In genomic region chr12:71626098-71626497, GRCh38 we compare ENCODE assay signal across 10 cellular contexts. TPM values are rescaled to one million over a fixed set of nuclear protein-coding genes. Genes with fewer than 3 reads are reported as not detected.
A peak's percentile ranks its signal among the peaks of the same experiment; 100 is the strongest.
DNase-seq lines count a peak whose midpoint lies in the region; ATAC-seq, FAIRE-seq and TF ChIP-seq lines count a peak whose summit lies in the region.
"Had no signal": no experiment of that assay in that cellular context is flagged by ENCODE, and none has a peak within 500 bp of the region (broad histone marks: within the 10 kb centered on the region; RNA-seq: fewer than 3 reads in every experiment).

No MANE protein-coding gene starts in this region.

- H3K27me3 ChIP-seq in CD8-positive, alpha-beta T cell (ENCODE audit: insufficient read depth, low read length): no peaks in the 10 kb centered on the region
- H3K27me3 ChIP-seq in HL-60 (ENCODE audit: insufficient read depth, poor library complexity, severe bottlenecking): no peaks in the 10 kb centered on the region

- H3K4me1 Mint-ChIP-seq in CD8-positive, alpha-beta T cell (ENCODE audit: low read depth): peaks cover 26% of the 10 kb centered on the region
- H3K4me1 Mint-ChIP-seq in central memory CD8-positive, alpha-beta T cell: peaks cover 15% of the 10 kb centered on the region

- no peak for ATAC-seq in CD8-positive, alpha-beta T cell
- ATAC-seq in central memory CD8-positive, alpha-beta T cell (replicated peaks; ENCODE audit: extremely low read depth, poor library complexity, severe bottlenecking): no peak
- ATAC-seq in GM21619 (IDR thresholded peaks at IDR 0.05; ENCODE audit: unreplicated experiment): no peak
- no peak for ATAC-seq in GM19324 (IDR thresholded peaks at IDR 0.05; ENCODE audit: low FRiP score, unreplicated experiment)

- H3K9me3 ChIP-seq in CD8-positive, alpha-beta T cell (ENCODE audit: low read length): no peaks in the 10 kb centered on the region

- WGBS in lower leg skin, 2 donors: 41 to 45% methylated on average over 5 of the region's 5 CpGs

- H3K36me3 ChIP-seq in CD8-positive, alpha-beta T cell (ENCODE audit: insufficient read depth, low read length): peaks cover 81% of the 10 kb centered on the region

- POLR2A ChIA-PET in CD8-positive, alpha-beta T cell (lab: Charles Lee): no interaction called here

- H3K36me3 Mint-ChIP-seq in CD8-positive, alpha-beta T cell: peaks cover 82% of the 10 kb centered on the region
- H3K36me3 Mint-ChIP-seq in central memory CD8-positive, alpha-beta T cell (ENCODE audit: insufficient read depth): peaks cover 75% of the 10 kb centered on the region

- CTCF ChIA-PET in CD8-positive, alpha-beta T cell (lab: Charles Lee): interaction anchor here (1.0 kb wide), 1 partner anchor 11 kb away, joined by 3 read pairs; no protein-coding TSS in a partner anchor

- no peak overlapping the region for H3K27ac ChIP-seq in CD8-positive, alpha-beta T cell (ENCODE audit: low read depth, low read length)
- no peak overlapping the region for H3K27ac ChIP-seq in HL-60 (replicated peaks)

- TF ChIP-seq CTCF in CD8-positive, alpha-beta T cell (IDR thresholded peaks at IDR 0.05): no peak
- TF ChIP-seq CTCF in HL-60 (IDR thresholded peaks at IDR 0.05; ENCODE audit: insufficient read depth, low read length): no peak
- no peak for TF ChIP-seq CTCF in lower leg skin (IDR thresholded peaks at IDR 0.05)

- peak overlapping the region; percentile 8 for H3K27ac Mint-ChIP-seq in CD8-positive, alpha-beta T cell
- H3K27ac Mint-ChIP-seq in central memory CD8-positive, alpha-beta T cell (ENCODE audit: low read depth): peak overlapping the region; percentile 56

- intact Hi-C loops in CD8-positive, alpha-beta T cell (cut with DNase I, micrococcal nuclease): loop anchor here in 1 of 2 experiments (1.0 to 2.0 kb wide), 2 partner anchors 9 to 15 kb away; no protein-coding TSS in a partner anchor
- intact Hi-C loops in lower leg skin (cut with DNase I; ENCODE audit: low total_unique reads): no loop called here

- peak; percentile 83 for FAIRE-seq in GM19239 (lab: Jason Lieb, UNC)

- no peaks in the 10 kb centered on the region for H3K27me3 Mint-ChIP-seq in CD8-positive, alpha-beta T cell (ENCODE audit: low read depth)
- no peaks in the 10 kb centered on the region for H3K27me3 Mint-ChIP-seq in central memory CD8-positive, alpha-beta T cell

- no peak overlapping the region for H3K4me3 ChIP-seq in CD8-positive, alpha-beta T cell (ENCODE audit: low read depth, low read length)
- H3K4me3 ChIP-seq in HL-60 (replicated peaks; ENCODE audit: insufficient read depth, low read length) (no peak overlapping the region), lower leg skin (ENCODE audit: low read depth, poor library complexity, severe bottlenecking) (no peak overlapping the region)

- no peak for TF ChIP-seq POLR2A in lower leg skin (IDR thresholded peaks at IDR 0.05)

- peak overlapping the region; percentile 12 for H3K4me3 Mint-ChIP-seq in CD8-positive, alpha-beta T cell
- no peak overlapping the region for H3K4me3 Mint-ChIP-seq in central memory CD8-positive, alpha-beta T cell
- H3K4me3 Mint-ChIP-seq: nephron had no signal

- H3K9me3 Mint-ChIP-seq in CD8-positive, alpha-beta T cell: no peaks in the 10 kb centered on the region
- H3K9me3 Mint-ChIP-seq in central memory CD8-positive, alpha-beta T cell: no peaks in the 10 kb centered on the region
- H3K9me3 Mint-ChIP-seq: nephron had no signal

- DNase-seq in CD8-positive, alpha-beta T cell: no peak
- no peak for DNase-seq in GM19239 (ENCODE audit: insufficient read length, low spot score)
- peak; percentile 21 to 57 for DNase-seq in HL-60 (ENCODE audit: low read depth in 1 of 2, low spot score in 1 of 2)
- DNase-seq in central memory CD8-positive, alpha-beta T cell (ENCODE audit: low spot score in 2 of 2): no peak
- no peak for DNase-seq in lower leg skin (ENCODE audit: low spot score in 2 of 2)
- no peak for DNase-seq in NCI-H1105 (lab: John Stamatoyannopoulos, UW)
- DNase-seq: NCI-H526 had no signal

- H3K4me1 ChIP-seq in CD8-positive, alpha-beta T cell (ENCODE audit: insufficient read depth, low read length): no peaks in the 10 kb centered on the region

RNA-seq across cellular contexts. Expression of gene ZFC3H1, which starts 37.5 kb away (rescaled TPM):
- total RNA-seq in CD8-positive, alpha-beta T cell: 100 to 1,000 TPM; 118 to 121 TPM
- 10 to 100 TPM; 47.1 to 80.1 (median 52.6) TPM for total RNA-seq in lower leg skin

RNA-seq across cellular contexts. Expression of gene THAP2, which starts 38.0 kb away (rescaled TPM):
- 10 to 100 TPM; 22.3 to 23.7 TPM for total RNA-seq in CD8-positive, alpha-beta T cell
- 1 to 10 TPM; 2.6 to 3.2 (median 3.0) TPM for total RNA-seq in lower leg skin

RNA-seq across cellular contexts. Expression of gene TMEM19, which starts 59.8 kb away (rescaled TPM):
- 10 to 100 TPM in 1 of 2 experiments, 1 to 10 TPM in 1; 8.8 to 10.0 TPM for total RNA-seq in CD8-positive, alpha-beta T cell
- total RNA-seq in lower leg skin: 10 to 100 TPM; 20.4 to 47.6 (median 38.6) TPM

Comparison
In these comparisons a context has a peak if more than half of its experiments do, and no peak if none do; other contexts are left out.
1. DNase-seq: peak in HL-60 (2 of 2); none in CD8-positive, alpha-beta T cell (0 of 7), GM19239 (single experiment), central memory CD8-positive, alpha-beta T cell (0 of 2), lower leg skin (0 of 2) and NCI-H1105 (single experiment).
2. RNA of gene THAP2, which starts 38.0 kb away (total RNA-seq): 22.3 to 23.7 TPM in CD8-positive, alpha-beta T cell; 2.6 to 3.2 TPM in lower leg skin; every median in the first group is over 4 times any median in the second.